ENCODE assay signal across 16 cellular contexts in the genomic region with DNA sequence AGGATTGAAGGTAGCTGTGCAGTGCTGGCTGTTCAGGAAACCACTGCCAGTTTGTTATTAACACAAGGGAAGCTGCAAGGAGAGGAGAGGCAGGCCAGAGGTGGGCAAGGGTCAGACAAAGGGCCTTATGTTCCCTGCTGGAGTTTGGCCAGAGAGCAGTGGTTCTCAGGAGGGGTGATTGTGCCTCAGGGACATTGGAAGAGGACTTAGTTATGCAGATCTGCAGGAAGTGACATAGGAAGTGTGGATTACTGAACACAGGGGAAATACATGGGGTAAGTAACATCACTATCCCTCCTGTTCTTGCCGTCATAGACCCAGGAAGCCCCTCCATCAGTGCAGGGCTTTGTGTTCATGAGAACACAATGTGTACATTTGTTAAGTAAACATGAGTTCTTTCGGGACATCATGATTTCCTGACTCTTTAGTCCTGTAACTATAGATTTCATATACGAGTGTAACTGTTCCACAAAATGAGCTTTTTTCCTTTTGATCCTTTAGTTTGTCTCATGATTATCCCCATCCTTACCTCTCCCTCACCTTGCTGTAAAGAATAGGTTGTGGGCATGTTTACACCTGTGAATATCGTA. TPM values are rescaled to one million over a fixed set of nuclear protein-coding genes. Genes with fewer than 3 reads are reported as not detected.
DNase-seq lines count a peak whose midpoint lies in the region; ATAC-seq and TF ChIP-seq lines count a peak whose summit lies in the region.
"Had no signal": no experiment of that assay in that cellular context is flagged by ENCODE, and none has a peak within 500 bp of the region (broad histone marks: within the 10 kb centered on the region; RNA-seq: fewer than 3 reads in every experiment).

No MANE protein-coding gene starts in this region.

- no peak overlapping the region for H3K4me3 ChIP-seq in DND-41 (ENCODE audit: low read depth in 1 of 2, low read length in 2 of 2)
- H3K4me3 ChIP-seq in Loucy (ENCODE audit: low read length, poor library complexity, severe bottlenecking), result no peak overlapping the region
- H3K4me3 ChIP-seq in neural progenitor cell, result no peak overlapping the region
- H3K4me3 ChIP-seq: ascending aorta, thoracic aorta had no signal

- H3K9ac ChIP-seq in DND-41 (ENCODE audit: low read depth, low read length) (no peak overlapping the region), Loucy (ENCODE audit: low read depth, low read length, poor library complexity, severe bottlenecking) (peak overlapping the region; percentile 16), neural progenitor cell (no peak overlapping the region)

- H3K36me3 Mint-ChIP-seq in central memory CD8-positive, alpha-beta T cell (ENCODE audit: insufficient read depth), result peaks cover 66% of the 10 kb centered on the region
- peaks cover 34% of the 10 kb centered on the region for H3K36me3 Mint-ChIP-seq in neural progenitor cell

- H3F3A ChIP-seq in Loucy (ENCODE audit: low read depth) (no peaks in the 10 kb centered on the region), neural progenitor cell (ENCODE audit: low read depth) (peaks cover 15% of the 10 kb centered on the region)

- peaks cover 77% of the 10 kb centered on the region for H3K36me3 ChIP-seq in DND-41 (ENCODE audit: insufficient read depth, low read length)
- peaks cover 63% of the 10 kb centered on the region; the same call in 1 of the 2 replicates for H3K36me3 ChIP-seq in Loucy (ENCODE audit: insufficient read depth, low read length)
- H3K36me3 ChIP-seq in neural progenitor cell, result peaks cover 9% of the 10 kb centered on the region

- H3K27me3 ChIP-seq in DND-41 (ENCODE audit: insufficient read depth, low read length, poor library complexity) (no peaks in the 10 kb centered on the region), Loucy (ENCODE audit: insufficient read depth, low read length, poor library complexity, severe bottlenecking) (no peaks in the 10 kb centered on the region), neural progenitor cell (no peaks in the 10 kb centered on the region)
- H3K27me3 ChIP-seq: ascending aorta, neutrophil had no signal

- peak overlapping the region; percentile 70 for H3K27ac ChIP-seq in DND-41 (ENCODE audit: low read length)
- H3K27ac ChIP-seq in neural progenitor cell, result no peak overlapping the region
- H3K27ac ChIP-seq: ascending aorta, neutrophil, thoracic aorta had no signal

- no peak for ATAC-seq in DND-41 (ENCODE audit: insufficient read depth, low read depth)
- no peak for ATAC-seq in central memory CD8-positive, alpha-beta T cell (replicated peaks; ENCODE audit: extremely low read depth, poor library complexity, severe bottlenecking)
- ATAC-seq in GM19035 (IDR thresholded peaks at IDR 0.05; ENCODE audit: unreplicated experiment), result no peak

- H3K79me2 ChIP-seq in DND-41 (ENCODE audit: insufficient read depth, low read length), result peaks cover 32% of the 10 kb centered on the region
- H3K79me2 ChIP-seq in Loucy (ENCODE audit: insufficient read depth, low read length), result peaks cover 19% of the 10 kb centered on the region
- H3K79me2 ChIP-seq in neural progenitor cell (ENCODE audit: low read depth), result peaks cover 21% of the 10 kb centered on the region

- peaks cover 22% of the 10 kb centered on the region for H3K4me1 Mint-ChIP-seq in central memory CD8-positive, alpha-beta T cell
- H3K4me1 Mint-ChIP-seq in neural progenitor cell, result peaks cover 5% of the 10 kb centered on the region

- H3K27ac Mint-ChIP-seq in central memory CD8-positive, alpha-beta T cell (ENCODE audit: low read depth), result peak overlapping the region; percentile 20
- peak overlapping the region; percentile 39 for H3K27ac Mint-ChIP-seq in neural progenitor cell

- H4K20me1 ChIP-seq in DND-41 (ENCODE audit: insufficient read depth, low read length), result no peaks in the 10 kb centered on the region; the same call in 1 of the 2 replicates
- H4K20me1 ChIP-seq in Loucy (ENCODE audit: insufficient read depth, low read length, poor library complexity, severe bottlenecking), result no peaks in the 10 kb centered on the region
- no peaks in the 10 kb centered on the region for H4K20me1 ChIP-seq in neural progenitor cell (ENCODE audit: low read depth)

- H2AFZ ChIP-seq in DND-41 (ENCODE audit: low read depth, low read length) (no peak overlapping the region), Loucy (ENCODE audit: low read length) (no peak overlapping the region), neural progenitor cell (replicated peaks) (no peak overlapping the region)

- H3K9me3 ChIP-seq in DND-41 (ENCODE audit: insufficient read depth, low read length, severe bottlenecking) (no peaks in the 10 kb centered on the region), Loucy (ENCODE audit: insufficient read depth, low read depth, low read length) (no peaks in the 10 kb centered on the region), neural progenitor cell (ENCODE audit: low read depth) (no peaks in the 10 kb centered on the region)
- H3K9me3 ChIP-seq: ascending aorta, neutrophil, thoracic aorta had no signal

- H3K4me3 Mint-ChIP-seq in central memory CD8-positive, alpha-beta T cell, result no peak overlapping the region
- H3K4me3 Mint-ChIP-seq in neural progenitor cell, result no peak overlapping the region

- H3K27me3 Mint-ChIP-seq in central memory CD8-positive, alpha-beta T cell, result no peaks in the 10 kb centered on the region
- H3K27me3 Mint-ChIP-seq in neural progenitor cell (ENCODE audit: insufficient read depth, low read depth), result no peaks in the 10 kb centered on the region

- H3K9me3 Mint-ChIP-seq in central memory CD8-positive, alpha-beta T cell, result no peaks in the 10 kb centered on the region
- H3K9me3 Mint-ChIP-seq in neural progenitor cell, result no peaks in the 10 kb centered on the region

- H3K4me2 ChIP-seq in DND-41 (ENCODE audit: insufficient read depth, low read length) (no peak overlapping the region), Loucy (ENCODE audit: low read depth, low read length, poor library complexity, severe bottlenecking) (no peak overlapping the region), neural progenitor cell (no peak overlapping the region)

- peaks cover 57% of the 10 kb centered on the region for H3K4me1 ChIP-seq in DND-41 (ENCODE audit: insufficient read depth, low read length)
- H3K4me1 ChIP-seq in Loucy (ENCODE audit: insufficient read depth, low read length, poor library complexity, severe bottlenecking), result peaks cover 23% of the 10 kb centered on the region
- H3K4me1 ChIP-seq in neural progenitor cell, result peaks cover 6% of the 10 kb centered on the region

- no peak for DNase-seq in DND-41
- DNase-seq in central memory CD8-positive, alpha-beta T cell (ENCODE audit: low spot score in 2 of 2), result no peak
- DNase-seq in neural progenitor cell (ENCODE audit: low spot score), result no peak
- no peak for DNase-seq in stimulated activated CD4-positive, alpha-beta T cell treated with anti-CD3 and anti-CD28 coated beads, Interleukin-4, amount 100 ng/mL, for 1 hour
- DNase-seq in NCI-H2227 treated with DMSO at 0.1 percent for 48 hours (lab: John Stamatoyannopoulos, UW), result no peak
- DNase-seq: activated CD4-positive, alpha-beta T cell treated with anti-CD3 and anti-CD28 coated beads for 4 hours; head of caudate nucleus; NCI-H2029; SHP77 treated with DMSO at 0.1 percent for 48 hours; stimulated activated CD4-positive, alpha-beta T cell treated with anti-CD3 and anti-CD28 coated beads, Interleukin-2, amount 100 ng/mL, for 48 hours; T1000 had no signal

- TF ChIP-seq CTCF in DND-41 (IDR thresholded peaks at IDR 0.05; ENCODE audit: borderline replicate concordance, extremely low read depth, low read length, poor library complexity, severe bottlenecking) (no peak), Loucy (conservative IDR thresholded peaks at IDR 0.05; ENCODE audit: low read length) (no peak), neural progenitor cell (IDR thresholded peaks at IDR 0.05) (no peak)

- no peaks in the 10 kb centered on the region for H3K9me2 ChIP-seq in Loucy (replicated peaks; ENCODE audit: low read depth, low read length)

RNA-seq across cellular contexts. Expression of a gene that starts 5.9 kb away (rescaled TPM):
- 28.0 and 36.0 TPM in 2 replicates for total RNA-seq in neural progenitor cell (ENCODE audit: low replicate concordance)

RNA-seq across cellular contexts. Expression of a gene that starts 6.0 kb away (rescaled TPM):
- 65.3 and 95.5 TPM in 2 replicates for total RNA-seq in neural progenitor cell (ENCODE audit: low replicate concordance)

RNA-seq across cellular contexts. Expression of a gene that starts 22.7 kb away (rescaled TPM):
- total RNA-seq in neural progenitor cell (ENCODE audit: low replicate concordance), result 22.2 and 26.2 TPM in 2 replicates
